In genomic region chr11:110160016-110160415, GRCh38 we compare ENCODE assay signal across 18 cellular contexts.
DNase-seq lines count a peak whose midpoint lies in the region; ATAC-seq, FAIRE-seq and TF ChIP-seq lines count a peak whose summit lies in the region.
"Had no signal": no experiment of that assay in that cellular context is flagged by ENCODE, and none has a peak within 500 bp of the region (broad histone marks: within the 10 kb centered on the region; RNA-seq: fewer than 3 reads in every experiment).

No MANE protein-coding gene starts in this region.

- no peak for ATAC-seq in psoas muscle
- ATAC-seq: HCT116, Panc1, SK-N-SH treated with all-trans-retinoic acid at 6 μM for 48 hours had no signal

- CTCF ChIA-PET in CD4-positive, alpha-beta memory T cell (lab: Charles Lee; ENCODE audit: partially characterized antibody), result no interaction called here

- H3K9ac ChIP-seq in astrocyte (ENCODE audit: low read length) (no peak overlapping the region), skeletal muscle satellite cell (ENCODE audit: low read depth, low read length) (peak overlapping the region; percentile 37)
- H3K9ac ChIP-seq: BLaER1 had no signal

- TF ChIP-seq CTCF in astrocyte (IDR thresholded peaks at IDR 0.05; ENCODE audit: insufficient read depth, low read depth, low read length) (no peak), fibroblast of pulmonary artery (IDR thresholded peaks at IDR 0.05; ENCODE audit: low read length, missing control alignments) (no peak), psoas muscle (IDR thresholded peaks at IDR 0.05) (no peak)

- no peaks in the 10 kb centered on the region for H3K79me2 ChIP-seq in astrocyte (ENCODE audit: insufficient read depth, low read length)

- no peaks in the 10 kb centered on the region for H3K27me3 Mint-ChIP-seq in astrocyte (ENCODE audit: low read depth, unreplicated experiment)
- peaks cover 6 to 15% of the 10 kb centered on the region in 2 donors for H3K27me3 Mint-ChIP-seq in CD4-positive, alpha-beta memory T cell

- H3K4me2 ChIP-seq in astrocyte (ENCODE audit: low read length) (no peak overlapping the region), skeletal muscle satellite cell (ENCODE audit: low read length) (no peak overlapping the region)
- H3K4me2 ChIP-seq: BLaER1 had no signal

- H3K4me1 ChIP-seq in astrocyte (ENCODE audit: insufficient read depth, low read length) (no peaks in the 10 kb centered on the region), skeletal muscle satellite cell (ENCODE audit: control insufficient read depth, insufficient read depth, low read length) (peaks cover 15% of the 10 kb centered on the region), psoas muscle (no peaks in the 10 kb centered on the region)
- H3K4me1 ChIP-seq in CD4-positive, alpha-beta memory T cell (ENCODE audit: insufficient read depth, low read length), result no peaks in the 10 kb centered on the region
- H3K4me1 ChIP-seq: BLaER1 had no signal

- H4K20me1 ChIP-seq in astrocyte (ENCODE audit: insufficient read depth, low read length), result no peaks in the 10 kb centered on the region
- H4K20me1 ChIP-seq: BLaER1 had no signal

- POLR2A ChIA-PET in CD4-positive, alpha-beta memory T cell (lab: Charles Lee; ENCODE audit: partially characterized antibody), result interaction anchor here (0.6 kb wide), 1 partner anchor 9 kb away, joined by 3 read pairs; no protein-coding TSS in a partner anchor

- peaks cover 10% of the 10 kb centered on the region for H3K36me3 Mint-ChIP-seq in astrocyte (ENCODE audit: low read depth, unreplicated experiment)
- H3K36me3 Mint-ChIP-seq in CD4-positive, alpha-beta memory T cell, result no peaks in the 10 kb centered on the region

- FAIRE-seq in astrocyte (lab: Jason Lieb, UNC), result no peak

- H3K4me3 ChIP-seq in astrocyte (ENCODE audit: insufficient read depth, low read depth, low read length) (no peak overlapping the region), fibroblast of pulmonary artery (replicated peaks; ENCODE audit: low read depth, low read length) (no peak overlapping the region), skeletal muscle satellite cell (ENCODE audit: low read length) (no peak overlapping the region), psoas muscle (no peak overlapping the region)
- H3K4me3 ChIP-seq in CD4-positive, alpha-beta memory T cell (ENCODE audit: low read length in 2 of 2), result no peak overlapping the region
- H3K4me3 ChIP-seq: BLaER1 had no signal

- H3K27me3 ChIP-seq in astrocyte (ENCODE audit: insufficient read depth, low read length), result no peaks in the 10 kb centered on the region
- H3K27me3 ChIP-seq in skeletal muscle satellite cell (ENCODE audit: control insufficient read depth, insufficient read depth, low read length), result no peaks in the 10 kb centered on the region
- no peaks in the 10 kb centered on the region for H3K27me3 ChIP-seq in psoas muscle (ENCODE audit: insufficient read depth in 3 of 3, low read length in 2 of 3)
- H3K27me3 ChIP-seq in CD4-positive, alpha-beta memory T cell (ENCODE audit: insufficient read depth, low read length), result no peaks in the 10 kb centered on the region
- H3K27me3 ChIP-seq: BLaER1 had no signal

- H3K4me3 Mint-ChIP-seq in astrocyte (ENCODE audit: unreplicated experiment), result no peak overlapping the region
- H3K4me3 Mint-ChIP-seq in CD4-positive, alpha-beta memory T cell, result no peak overlapping the region

- 87 to 96% (median 91%) methylated on average over 3 of the region's 3 CpGs for WGBS in psoas muscle, 3 donors

- H3K27ac ChIP-seq in astrocyte (ENCODE audit: low read depth, low read length), result no peak overlapping the region
- H3K27ac ChIP-seq in psoas muscle, result no peak overlapping the region
- H3K27ac ChIP-seq in CD4-positive, alpha-beta memory T cell (ENCODE audit: low read depth, low read length), result no peak overlapping the region
- H3K27ac ChIP-seq: BLaER1 had no signal

- peak; percentile 66 for DNase-seq in HCEC 1CT
- DNase-seq in astrocyte (ENCODE audit: low read depth), result peak; percentile 29
- peak; percentile 40 for DNase-seq in fibroblast of pulmonary artery (ENCODE audit: low read depth)
- DNase-seq in psoas muscle, result no peak
- no peak for DNase-seq in CD4-positive, alpha-beta memory T cell
- DNase-seq in activated CD4-positive, CD25-positive, alpha-beta regulatory T cell treated with anti-CD3 and anti-CD28 coated beads, Interleukin-2, amount 50 U/mL, for 72 hours, result no peak
- DNase-seq: DMS 273 treated with DMSO at 0.1 percent for 48 hours, KG1, NCI-H1092 treated with DMSO at 0.1 percent for 48 hours, NCI-H1694 treated with DMSO at 0.1 percent for 48 hours, NCI-H446 treated with DMSO at 0.1 percent for 48 hours, NCI-H748 treated with DMSO at 0.1 percent for 48 hours, SHP77 had no signal

- H3K9me3 Mint-ChIP-seq in astrocyte (ENCODE audit: unreplicated experiment), result no peaks in the 10 kb centered on the region
- no peaks in the 10 kb centered on the region for H3K9me3 Mint-ChIP-seq in CD4-positive, alpha-beta memory T cell

- intact Hi-C loops in psoas muscle (cut with DNase I), result no loop called here
- intact Hi-C loops in CD4-positive, alpha-beta memory T cell (cut with micrococcal nuclease), result no loop called here

- H3K36me3 ChIP-seq in astrocyte (ENCODE audit: insufficient read depth, low read length) (peaks cover 8% of the 10 kb centered on the region), skeletal muscle satellite cell (ENCODE audit: insufficient read depth, low read length) (peaks cover 64% of the 10 kb centered on the region), psoas muscle (ENCODE audit: insufficient read depth in 1 of 2, low read depth in 1 of 2) (peaks cover 12 to 88% of the 10 kb centered on the region in 2 donors)
- no peaks in the 10 kb centered on the region for H3K36me3 ChIP-seq in CD4-positive, alpha-beta memory T cell (ENCODE audit: insufficient read depth, low read length)

- H3K27ac Mint-ChIP-seq in astrocyte (ENCODE audit: unreplicated experiment), result no peak overlapping the region
- H3K27ac Mint-ChIP-seq in CD4-positive, alpha-beta memory T cell, result no peak overlapping the region

- peaks cover 2% of the 10 kb centered on the region for H3K4me1 Mint-ChIP-seq in astrocyte (ENCODE audit: low read depth, unreplicated experiment)
- H3K4me1 Mint-ChIP-seq in CD4-positive, alpha-beta memory T cell, result no peaks in the 10 kb centered on the region

- no peak overlapping the region for H2AFZ ChIP-seq in astrocyte (ENCODE audit: low read depth, low read length)

- H3K9me3 ChIP-seq in astrocyte (ENCODE audit: insufficient read depth, low read depth, low read length) (no peaks in the 10 kb centered on the region), skeletal muscle satellite cell (replicated peaks; ENCODE audit: low read length) (no peaks in the 10 kb centered on the region), psoas muscle (no peaks in the 10 kb centered on the region)
- H3K9me3 ChIP-seq in CD4-positive, alpha-beta memory T cell (ENCODE audit: control insufficient read depth in 1 of 2, low read length in 2 of 2), result no peaks in the 10 kb centered on the region
- H3K9me3 ChIP-seq: BLaER1 had no signal

Comparison
In these comparisons a context has a peak if more than half of its experiments do, and no peak if none do; other contexts are left out.
1. DNase-seq: peak in HCEC 1CT (single experiment), astrocyte (single experiment) and fibroblast of pulmonary artery (single experiment); none in psoas muscle (0 of 2), CD4-positive, alpha-beta memory T cell (0 of 5) and activated CD4-positive, CD25-positive, alpha-beta regulatory T cell treated with anti-CD3 and anti-CD28 coated beads, Interleukin-2, amount 50 U/mL, for 72 hours (single experiment).